In the genomic region with DNA sequence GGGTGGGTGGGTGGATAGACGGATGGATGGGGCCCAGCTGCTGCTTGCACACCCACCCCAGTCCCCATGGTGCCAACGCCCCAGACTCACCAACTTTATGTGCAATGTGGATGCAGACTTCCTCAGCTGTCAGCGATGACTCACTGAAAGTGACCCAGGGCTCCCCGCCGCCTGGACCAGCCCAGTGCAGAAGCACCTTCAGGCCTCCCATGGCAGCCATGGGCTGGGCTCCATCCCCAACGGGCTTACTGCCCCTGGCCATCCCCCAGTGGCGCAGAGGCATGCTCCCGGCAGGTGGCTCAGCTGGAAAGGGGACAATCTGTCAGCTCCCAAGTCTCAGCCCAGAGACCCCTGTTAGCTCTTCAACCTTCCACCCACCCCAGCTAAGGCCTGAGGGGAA, we compare ENCODE assay signal across 30 cellular contexts.
"Had no signal": no experiment of that assay in that cellular context is flagged by ENCODE, and none has a peak within 500 bp of the region (broad histone marks: within the 10 kb centered on the region; RNA-seq: fewer than 3 reads in every experiment).

No MANE protein-coding gene starts in this region.

- H3K36me3 ChIP-seq: pancreas, prostate gland had no signal

- H3K4me1 ChIP-seq: prostate gland had no signal

- H3K27me3 Mint-ChIP-seq: activated CD4-positive, alpha-beta T cell treated with anti-CD3 and anti-CD28 coated beads, Interleukin-2, amount 10 ng/mL, durations not matched to agents 7 days and 5 days; activated naive CD8-positive, alpha-beta T cell treated with anti-CD3 and anti-CD28 coated beads, Interleukin-2, amount 10 ng/mL, durations not matched to agents 7 days and 5 days; effector memory CD8-positive, alpha-beta T cell; stimulated activated naive CD8-positive, alpha-beta T cell treated with anti-CD3 and anti-CD28 coated beads, Interleukin-15, Interleukin-2, amounts not matched to agents 100 ng/mL and 50 ng/mL, for 24 hours had no signal

- H3K27me3 ChIP-seq: ascending aorta, brain microvascular endothelial cell, dorsolateral prefrontal cortex, pancreas had no signal

- H3K27ac Mint-ChIP-seq: activated CD4-positive, alpha-beta T cell treated with anti-CD3 and anti-CD28 coated beads, Interleukin-2, amount 10 ng/mL, durations not matched to agents 7 days and 5 days; activated naive CD8-positive, alpha-beta T cell treated with anti-CD3 and anti-CD28 coated beads, Interleukin-2, amount 10 ng/mL, durations not matched to agents 7 days and 5 days; nephron progenitor cell; stimulated activated naive CD8-positive, alpha-beta T cell treated with anti-CD3 and anti-CD28 coated beads, Interleukin-15, Interleukin-2, amounts not matched to agents 100 ng/mL and 50 ng/mL, for 24 hours; T-helper 1 cell treated with Interleukin-12 subunit alpha and Interleukin-12 subunit beta and Interleukin-4 antibody, amounts not matched to agents 30 μg/mL and 1 μg/mL, for 36 hours had no signal

- DNase-seq: activated CD4-positive, alpha-beta T cell treated with anti-CD3 and anti-CD28 coated beads, Interleukin-2, amount 10 ng/mL, durations not matched to agents 7 days and 5 days; activated CD4-positive, CD25-positive, alpha-beta regulatory T cell treated with anti-CD3 and anti-CD28 coated beads, Interleukin-2, amount 50 U/mL, for 72 hours; activated CD8-positive, alpha-beta memory T cell treated with anti-CD3 and anti-CD28 coated beads, Interleukin-2, amount 50 U/mL, for 4 hours; activated effector memory CD4-positive, alpha-beta T cell treated with Interleukin-2 at 50 U/mL for 16 hours; activated naive CD4-positive, alpha-beta T cell treated with Interleukin-2 at 50 U/mL for 16 hours; activated naive CD8-positive, alpha-beta T cell treated with anti-CD3 and anti-CD28 coated beads, Interleukin-2, amount 10 ng/mL, durations not matched to agents 7 days and 5 days; activated T-cell treated with anti-CD3 and anti-CD28 coated beads, Interleukin-2, amount 50 U/mL, for 4 hours; brain microvascular endothelial cell; dorsolateral prefrontal cortex; effector memory CD8-positive, alpha-beta T cell; erythroblast; head of caudate nucleus; hippocampal formation; left cardiac atrium; left ventricle myocardium superior; mucosa of descending colon; nephron progenitor cell; retina; stimulated activated CD4-positive, alpha-beta T cell treated with anti-CD3 and anti-CD28 coated beads, Interleukin-12 subunit alpha, Interleukin-12 subunit beta, amount 100 ng/mL, for 4 hours; stimulated activated CD4-positive, alpha-beta T cell treated with anti-CD3 and anti-CD28 coated beads, Interleukin-4, amount 100 ng/mL, for 1 hour; T1000; trophoblast cell had no signal

- H3K27ac ChIP-seq: ascending aorta, brain microvascular endothelial cell, coronary artery, dorsolateral prefrontal cortex, pancreas, prostate gland, skin epidermis, thoracic aorta had no signal

- H3K4me3 ChIP-seq: ascending aorta, coronary artery, mucosa of descending colon, pancreas, prostate gland, skin epidermis, thoracic aorta had no signal

- H3K9me3 Mint-ChIP-seq: activated CD4-positive, alpha-beta T cell treated with anti-CD3 and anti-CD28 coated beads, Interleukin-2, amount 10 ng/mL, durations not matched to agents 7 days and 5 days; activated naive CD8-positive, alpha-beta T cell treated with anti-CD3 and anti-CD28 coated beads, Interleukin-2, amount 10 ng/mL, durations not matched to agents 7 days and 5 days; activated T-cell treated with anti-CD3 and anti-CD28 coated beads, Interleukin-2, amount 50 U/mL, for 4 hours; effector memory CD8-positive, alpha-beta T cell; nephron progenitor cell; stimulated activated naive CD8-positive, alpha-beta T cell treated with anti-CD3 and anti-CD28 coated beads, Interleukin-15, Interleukin-2, amounts not matched to agents 100 ng/mL and 50 ng/mL, for 24 hours; T-helper 1 cell treated with Interleukin-12 subunit alpha and Interleukin-12 subunit beta and Interleukin-4 antibody, amounts not matched to agents 30 μg/mL and 1 μg/mL, for 36 hours had no signal

- H3K4me3 Mint-ChIP-seq: activated T-cell treated with anti-CD3 and anti-CD28 coated beads, Interleukin-2, amount 50 U/mL, for 4 hours; effector memory CD8-positive, alpha-beta T cell; nephron progenitor cell had no signal

- H3K9me3 ChIP-seq: ascending aorta, mucosa of descending colon, pancreas, prostate gland, thoracic aorta had no signal
